Comparison of ENCODE assay signal across 9 cellular contexts in the genomic region with DNA sequence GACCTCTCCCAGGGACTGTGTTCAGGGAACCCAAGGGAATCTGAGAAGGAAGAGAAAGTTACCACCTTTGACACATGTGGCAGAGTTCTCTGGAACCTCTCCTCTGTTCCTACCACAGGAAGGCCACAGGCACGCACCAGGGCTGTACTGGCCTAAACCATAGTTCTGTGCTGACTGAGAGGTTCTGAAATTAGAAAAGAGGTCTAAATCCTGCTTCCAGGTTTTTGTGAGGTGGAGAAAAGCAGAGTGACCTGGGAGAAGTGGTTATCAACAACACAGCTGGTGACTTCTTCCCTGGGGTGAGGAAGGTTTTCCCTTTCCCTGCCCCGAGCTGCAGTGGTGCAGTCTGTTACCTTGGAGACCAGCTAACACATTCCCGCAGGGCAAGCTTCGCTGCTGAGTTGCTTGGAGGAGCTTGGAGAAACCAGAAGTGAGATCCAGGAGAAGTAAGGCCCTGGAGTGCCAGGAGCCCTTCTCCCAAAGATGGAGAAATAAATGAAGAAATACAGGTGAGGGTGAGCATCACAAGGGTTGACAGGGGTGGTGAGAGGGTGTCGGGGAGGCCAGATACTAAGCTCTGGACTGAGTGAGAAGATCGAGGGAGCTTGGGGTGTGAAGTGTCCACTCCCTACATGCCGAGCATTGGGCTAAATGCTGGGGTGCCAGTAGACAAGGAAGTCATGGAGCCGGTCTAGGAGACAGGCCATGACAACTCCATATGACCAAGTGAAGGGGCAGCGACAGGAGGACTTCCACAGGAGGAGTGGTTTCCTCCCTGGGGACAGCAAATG. TPM values are rescaled to one million over a fixed set of nuclear protein-coding genes. Genes with fewer than 3 reads are reported as not detected.
DNase-seq lines count a peak whose midpoint lies in the region; ATAC-seq and TF ChIP-seq lines count a peak whose summit lies in the region.
"Had no signal": no experiment of that assay in that cellular context is flagged by ENCODE, and none has a peak within 500 bp of the region (broad histone marks: within the 10 kb centered on the region; RNA-seq: fewer than 3 reads in every experiment).

A gene with protein sequence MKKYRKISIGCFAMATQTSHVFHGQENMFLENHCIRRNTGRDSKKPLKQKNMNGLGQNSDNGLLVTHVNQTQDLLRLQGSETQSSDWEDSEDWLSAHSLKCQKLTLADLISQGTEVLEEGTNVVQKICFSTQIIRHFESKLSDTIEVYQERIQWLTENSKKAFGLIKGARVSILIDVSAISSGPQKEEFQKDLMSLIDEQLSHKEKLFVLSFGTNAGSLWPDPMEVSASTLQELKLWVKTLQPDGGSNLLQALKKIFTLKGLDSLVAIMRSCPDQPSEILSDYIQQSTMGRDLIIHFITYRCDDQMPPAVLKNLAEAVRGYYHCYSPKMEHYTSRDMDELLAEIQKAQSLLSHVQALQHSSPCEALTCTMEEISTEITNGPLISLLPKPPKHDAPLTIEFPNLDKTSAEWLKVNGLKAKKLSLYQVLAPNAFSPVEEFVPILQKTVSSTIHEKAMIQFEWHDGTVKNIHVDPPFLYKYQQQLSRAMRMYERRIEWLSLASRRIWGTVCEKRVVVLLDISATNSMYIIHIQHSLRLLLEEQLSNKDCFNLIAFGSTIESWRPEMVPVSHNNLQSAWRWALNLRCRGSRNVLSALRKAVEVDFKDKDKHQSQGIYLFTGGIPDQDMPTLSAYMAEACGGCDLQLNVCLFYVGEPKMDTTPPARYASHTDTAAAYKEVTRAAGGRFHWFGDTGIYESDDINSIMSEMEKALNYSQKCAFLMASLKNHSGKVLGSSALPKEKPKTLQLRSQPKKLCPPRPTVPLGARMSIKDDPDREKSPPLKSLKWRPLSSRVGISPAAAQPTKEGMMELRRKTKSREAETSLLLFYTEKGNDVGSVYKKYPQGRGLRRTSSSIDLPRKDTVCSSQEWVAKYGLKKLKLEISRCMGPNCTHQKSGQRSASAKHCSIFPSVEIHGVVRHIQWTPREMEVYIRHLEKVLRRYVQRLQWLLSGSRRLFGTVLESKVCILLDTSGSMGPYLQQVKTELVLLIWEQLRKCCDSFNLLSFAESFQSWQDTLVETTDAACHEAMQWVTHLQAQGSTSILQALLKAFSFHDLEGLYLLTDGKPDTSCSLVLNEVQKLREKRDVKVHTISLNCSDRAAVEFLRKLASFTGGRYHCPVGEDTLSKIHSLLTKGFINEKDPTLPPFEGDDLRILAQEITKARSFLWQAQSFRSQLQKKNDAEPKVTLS (plus strand): TSS at position 399 of the 791 bp plus-strand sequence. CDS start 97 bp downstream, at position 496.

- no peak within 1 kb of the TSS for H3K4me3 Mint-ChIP-seq in activated CD4-positive, alpha-beta T cell treated with anti-CD3 and anti-CD28 coated beads for 36 hours
- H3K4me3 Mint-ChIP-seq: B cell had no signal

- intact Hi-C loops in left ventricle myocardium superior (cut with micrococcal nuclease), result no loop called here
- intact Hi-C loops in activated CD4-positive, alpha-beta T cell treated with anti-CD3 and anti-CD28 coated beads for 36 hours (cut with DNase I, micrococcal nuclease), result no loop called here
- intact Hi-C loops in esophagus squamous epithelium (cut with DNase I), result no loop called here

- no peaks in the 10 kb centered on the region for H3K9me3 ChIP-seq in esophagus squamous epithelium

- no peak for TF ChIP-seq CTCF in esophagus squamous epithelium (IDR thresholded peaks at IDR 0.05)

- peaks cover 0 to 19% (median 0%) of the 10 kb centered on the region in 4 donors for H3K27me3 ChIP-seq in esophagus squamous epithelium

- WGBS in esophagus squamous epithelium, 2 donors, result 54 to 65% methylated on average over 6 to 9 of the region's 9 CpGs

- no peak within 1 kb of the TSS for H3K27ac ChIP-seq in esophagus squamous epithelium

- H3K4me3 ChIP-seq in esophagus squamous epithelium, result no peak within 1 kb of the TSS

- H3K9me3 Mint-ChIP-seq in activated CD4-positive, alpha-beta T cell treated with anti-CD3 and anti-CD28 coated beads for 36 hours (ENCODE audit: low read depth), result no peaks in the 10 kb centered on the region

- peak; percentile 68 for ATAC-seq in left ventricle myocardium superior
- no peak for ATAC-seq in activated CD4-positive, alpha-beta T cell treated with anti-CD3 and anti-CD28 coated beads for 36 hours
- no peak for ATAC-seq in HG03442 (IDR thresholded peaks at IDR 0.05; ENCODE audit: unreplicated experiment)

- no peaks in the 10 kb centered on the region for H3K4me1 ChIP-seq in esophagus squamous epithelium

- CTCF ChIA-PET in activated CD4-positive, alpha-beta T cell treated with anti-CD3 and anti-CD28 coated beads for 36 hours (lab: Charles Lee), result interaction anchor here (1.4 to 2.2 kb wide), 2 partner anchors 14 to 83 kb away, joined by 3 to 13 read pairs; no protein-coding TSS in a partner anchor

- H3K4me1 Mint-ChIP-seq in activated CD4-positive, alpha-beta T cell treated with anti-CD3 and anti-CD28 coated beads for 36 hours, result no peaks in the 10 kb centered on the region
- H3K4me1 Mint-ChIP-seq: B cell had no signal

- DNase-seq in NCI-H1417 (lab: John Stamatoyannopoulos, UW), result peak in 2 of 3 experiments; percentile 58 to 77
- DNase-seq in NCI-H1417 treated with DMSO at 0.1 percent for 48 hours (lab: John Stamatoyannopoulos, UW), result no peak
- peak in 39 of 58 donors; percentile 4 to 67 (median 28) for DNase-seq in anterior cingulate cortex (lab: John Stamatoyannopoulos, UW)
- no peak for DNase-seq in left ventricle myocardium superior
- DNase-seq in putamen (ENCODE audit: low spot score), result peak; percentile 28
- DNase-seq in activated CD4-positive, alpha-beta T cell treated with anti-CD3 and anti-CD28 coated beads for 36 hours, result no peak
- DNase-seq in esophagus squamous epithelium (lab: John Stamatoyannopoulos, UW), result no peak

- no peaks in the 10 kb centered on the region for H3K36me3 Mint-ChIP-seq in activated CD4-positive, alpha-beta T cell treated with anti-CD3 and anti-CD28 coated beads for 36 hours (ENCODE audit: low read depth)

- TF ChIP-seq POLR2A in esophagus squamous epithelium (IDR thresholded peaks at IDR 0.05), result no peak

- H3K36me3 ChIP-seq in esophagus squamous epithelium, result no peaks in the 10 kb centered on the region

- H3K27ac Mint-ChIP-seq in activated CD4-positive, alpha-beta T cell treated with anti-CD3 and anti-CD28 coated beads for 36 hours, result no peak within 1 kb of the TSS
- H3K27ac Mint-ChIP-seq: B cell had no signal

- POLR2A ChIA-PET in activated CD4-positive, alpha-beta T cell treated with anti-CD3 and anti-CD28 coated beads for 36 hours (lab: Charles Lee), result no interaction called here

- peaks cover 4% of the 10 kb centered on the region for H3K27me3 Mint-ChIP-seq in activated CD4-positive, alpha-beta T cell treated with anti-CD3 and anti-CD28 coated beads for 36 hours

RNA-seq across cellular contexts. Expression of the gene that starts here (rescaled TPM):
- 0.52 TPM for total RNA-seq in left ventricle myocardium superior
- under 1 TPM in 1 of 2 experiments, not detected in 1; 0.18 TPM for total RNA-seq in activated CD4-positive, alpha-beta T cell treated with anti-CD3 and anti-CD28 coated beads for 36 hours
- not detected for total RNA-seq in esophagus squamous epithelium

Comparison
In these comparisons a context has a peak if more than half of its experiments do, and no peak if none do; other contexts are left out.
1. DNase-seq: peak in NCI-H1417 (2 of 3), anterior cingulate cortex (39 of 58) and putamen (single experiment); none in NCI-H1417 treated with DMSO at 0.1 percent for 48 hours (single experiment), left ventricle myocardium superior (single experiment), activated CD4-positive, alpha-beta T cell treated with anti-CD3 and anti-CD28 coated beads for 36 hours (single experiment) and esophagus squamous epithelium (single experiment).
2. Peak in ATAC-seq in left ventricle myocardium superior; RNA of the gene not detected or under 1 TPM.